ENCODE assay signal across 24 cellular contexts in genomic region chr2:17188726-17189125, GRCh38.
"Had no signal": no experiment of that assay in that cellular context is flagged by ENCODE, and none has a peak within 500 bp of the region (broad histone marks: within the 10 kb centered on the region; RNA-seq: fewer than 3 reads in every experiment).

No MANE protein-coding gene starts in this region.

- H3K9me3 ChIP-seq: colonic mucosa, esophagus muscularis mucosa, esophagus squamous epithelium, gastrocnemius medialis, gastroesophageal sphincter, heart left ventricle, heart right ventricle had no signal

- H3K4me3 ChIP-seq: colonic mucosa, coronary artery, dorsolateral prefrontal cortex, esophagus muscularis mucosa, esophagus squamous epithelium, gastrocnemius medialis, gastroesophageal sphincter, heart left ventricle, heart right ventricle had no signal

- H3K36me3 ChIP-seq: colonic mucosa, esophagus muscularis mucosa, esophagus squamous epithelium, gastrocnemius medialis, gastroesophageal sphincter, heart left ventricle, heart right ventricle had no signal

- DNase-seq: colonic mucosa; cortex of kidney; dermis blood vessel endothelial cell; dorsolateral prefrontal cortex; effector CD4-positive, alpha-beta T cell; effector CD8-positive, alpha-beta T cell; effector memory CD4-positive, alpha-beta T cell; effector memory CD8-positive, alpha-beta T cell; endodermal cell; erythroblast; esophagus squamous epithelium; foreskin fibroblast; foreskin keratinocyte; foreskin melanocyte; gastrocnemius medialis; glutamatergic neuron; head of caudate nucleus; heart left ventricle; heart right ventricle had no signal

- ATAC-seq: effector memory CD8-positive, alpha-beta T cell; esophagus mucosa; foreskin keratinocyte; gastrocnemius medialis; gastroesophageal sphincter; heart left ventricle; heart right ventricle had no signal

- H3K27me3 ChIP-seq: colonic mucosa, dorsolateral prefrontal cortex, esophagus muscularis mucosa, esophagus squamous epithelium, foreskin keratinocyte, gastrocnemius medialis, gastroesophageal sphincter, heart left ventricle had no signal

- H3K27ac ChIP-seq: colonic mucosa, coronary artery, dorsolateral prefrontal cortex, epithelial cell of prostate, esophagus muscularis mucosa, esophagus squamous epithelium, foreskin keratinocyte, gastrocnemius medialis, gastroesophageal sphincter, heart left ventricle, heart right ventricle had no signal

- H3K4me1 ChIP-seq: colonic mucosa, esophagus muscularis mucosa, esophagus squamous epithelium, foreskin keratinocyte, gastrocnemius medialis, gastroesophageal sphincter, heart left ventricle, heart right ventricle had no signal
